Comparison of ENCODE assay signal across 8 cellular contexts in genomic region chr2:241009601-241010530, GRCh38. TPM values are rescaled to one million over a fixed set of nuclear protein-coding genes. Genes with fewer than 3 reads are reported as not detected.
DNase-seq lines count a peak whose midpoint lies in the region; ATAC-seq and TF ChIP-seq lines count a peak whose summit lies in the region.

No MANE protein-coding gene starts in this region.

- peak; percentile 77 for ATAC-seq in activated CD8-positive, alpha-beta T cell treated with anti-CD3 and anti-CD28 coated beads for 36 hours

- peak overlapping the region; percentile 48 for H3K4me3 Mint-ChIP-seq in activated CD8-positive, alpha-beta T cell treated with anti-CD3 and anti-CD28 coated beads for 36 hours
- H3K4me3 Mint-ChIP-seq in endothelial cell (ENCODE audit: unreplicated experiment), result no peak overlapping the region

- peak overlapping the region; percentile 55 for H2AFZ ChIP-seq in mesenchymal stem cell (ENCODE audit: low read depth, low read length)

- no peaks in the 10 kb centered on the region for H3K27me3 Mint-ChIP-seq in activated CD8-positive, alpha-beta T cell treated with anti-CD3 and anti-CD28 coated beads for 36 hours
- peaks cover 4% of the 10 kb centered on the region for H3K27me3 Mint-ChIP-seq in endothelial cell (ENCODE audit: unreplicated experiment)

- H3K36me3 Mint-ChIP-seq in activated CD8-positive, alpha-beta T cell treated with anti-CD3 and anti-CD28 coated beads for 36 hours (ENCODE audit: low read depth), result peaks cover 5% of the 10 kb centered on the region
- peaks cover 4% of the 10 kb centered on the region for H3K36me3 Mint-ChIP-seq in endothelial cell (ENCODE audit: low read depth, unreplicated experiment)

- H3K27ac ChIP-seq in mesenchymal stem cell (ENCODE audit: low read length, poor library complexity, severe bottlenecking) (peak overlapping the region; percentile 80), subcutaneous abdominal adipose tissue (ENCODE audit: low read depth, low read length) (peak overlapping the region; percentile 60)

- H3K27me3 ChIP-seq in mesenchymal stem cell (ENCODE audit: control insufficient read depth in 1 of 2, insufficient read depth in 1 of 2, low read length in 2 of 2), result no peaks in the 10 kb centered on the region
- no peaks in the 10 kb centered on the region for H3K27me3 ChIP-seq in subcutaneous abdominal adipose tissue (ENCODE audit: control insufficient read depth in 5 of 5, insufficient read depth in 4 of 5, low read length in 5 of 5)

- peak overlapping the region; percentile 40 for H2BK120ac ChIP-seq in mesenchymal stem cell (ENCODE audit: low read depth, low read length)

- H3K4me3 ChIP-seq in mesenchymal stem cell (ENCODE audit: insufficient read depth in 1 of 2, low read depth in 1 of 2, low read length in 2 of 2), result peak overlapping the region in 1 of 2 experiments; percentile 57
- peak overlapping the region in 4 of 5 donors; percentile 39 to 56 (median 46) for H3K4me3 ChIP-seq in subcutaneous abdominal adipose tissue (ENCODE audit: low read depth in 1 of 5, low read length in 5 of 5)

- H3K4me1 Mint-ChIP-seq in activated CD8-positive, alpha-beta T cell treated with anti-CD3 and anti-CD28 coated beads for 36 hours (ENCODE audit: low read depth), result peaks cover 31% of the 10 kb centered on the region
- peaks cover 6% of the 10 kb centered on the region for H3K4me1 Mint-ChIP-seq in endothelial cell (ENCODE audit: unreplicated experiment)

- peak overlapping the region; percentile 92 for H4K8ac ChIP-seq in mesenchymal stem cell (ENCODE audit: low read length)

- H3K9me3 ChIP-seq in mesenchymal stem cell (ENCODE audit: control insufficient read depth, low read length) (peaks cover 16% of the 10 kb centered on the region), subcutaneous abdominal adipose tissue (ENCODE audit: control insufficient read depth in 5 of 5, low read length in 5 of 5) (peaks cover 0 to 7% (median 0%) of the 10 kb centered on the region in 5 donors)

- peak overlapping the region; percentile 78 to 87 for H3K18ac ChIP-seq in mesenchymal stem cell (ENCODE audit: low read depth in 1 of 2, low read length in 2 of 2)

- no peak for TF ChIP-seq CTCF in activated CD8-positive, alpha-beta T cell treated with anti-CD3 and anti-CD28 coated beads for 36 hours (IDR thresholded peaks at IDR 0.05)
- TF ChIP-seq CTCF in endothelial cell (IDR thresholded peaks at IDR 0.05; ENCODE audit: unreplicated experiment), result no peak

- CTCF ChIA-PET in activated CD8-positive, alpha-beta T cell treated with anti-CD3 and anti-CD28 coated beads for 36 hours (lab: Charles Lee), result interaction anchor here (1.2 to 1.6 kb wide), 3 partner anchors 12 to 69 kb away, joined by 5 to 8 read pairs (median 5); no protein-coding TSS in a partner anchor

- H2BK5ac ChIP-seq in mesenchymal stem cell (ENCODE audit: low read depth, low read length, poor library complexity, severe bottlenecking), result no peak overlapping the region

- 7% methylated on average over 28 of the region's 28 CpGs for WGBS in mesenchymal stem cell

- H2AK5ac ChIP-seq in mesenchymal stem cell (ENCODE audit: low read length, severe bottlenecking), result no peak overlapping the region

- POLR2A ChIA-PET in activated CD8-positive, alpha-beta T cell treated with anti-CD3 and anti-CD28 coated beads for 36 hours (lab: Charles Lee), result interaction anchor here (0.6 to 2.0 kb wide), 5 partner anchors 10 to 709 kb away, joined by 3 to 12 read pairs (median 3); partner anchors contain the start of genes PPP1R7 and SNED1

- H3K36me3 ChIP-seq in mesenchymal stem cell (ENCODE audit: control insufficient read depth in 1 of 2, insufficient read depth in 2 of 2, low read depth in 1 of 2, low read length in 2 of 2) (peaks cover 0 to 80% of the 10 kb centered on the region in 2 experiments), subcutaneous abdominal adipose tissue (ENCODE audit: control insufficient read depth in 5 of 5, insufficient read depth in 5 of 5, low read length in 5 of 5) (peaks cover 0 to 14% (median 3%) of the 10 kb centered on the region in 5 donors)

- peak overlapping the region; percentile 27 to 74 for H3K4ac ChIP-seq in mesenchymal stem cell (ENCODE audit: low read depth in 1 of 2, low read length in 2 of 2)

- H2BK15ac ChIP-seq in mesenchymal stem cell (ENCODE audit: low read depth, poor library complexity, severe bottlenecking), result peak overlapping the region; percentile 37

- intact Hi-C loops in activated CD8-positive, alpha-beta T cell treated with anti-CD3 and anti-CD28 coated beads for 36 hours (cut with micrococcal nuclease), result no loop called here

- TF ChIP-seq POLR2A in erythroblast (IDR thresholded peaks at IDR 0.05; ENCODE audit: low read length), result no peak

- H3K14ac ChIP-seq in mesenchymal stem cell (ENCODE audit: low read length in 2 of 2), result peak overlapping the region in 1 of 2 experiments; percentile 3

- H3K4me2 ChIP-seq in mesenchymal stem cell (ENCODE audit: low read length, poor library complexity, severe bottlenecking), result peak overlapping the region; percentile 82

- H2BK12ac ChIP-seq in mesenchymal stem cell (ENCODE audit: low read length in 2 of 2), result peak overlapping the region; percentile 49 to 60

- peaks cover 11% of the 10 kb centered on the region for H3K9me3 Mint-ChIP-seq in activated CD8-positive, alpha-beta T cell treated with anti-CD3 and anti-CD28 coated beads for 36 hours
- H3K9me3 Mint-ChIP-seq in endothelial cell (ENCODE audit: unreplicated experiment), result no peaks in the 10 kb centered on the region

- peak overlapping the region; percentile 85 for H4K91ac ChIP-seq in mesenchymal stem cell (ENCODE audit: low read length)

- H3K27ac Mint-ChIP-seq in activated CD8-positive, alpha-beta T cell treated with anti-CD3 and anti-CD28 coated beads for 36 hours, result peak overlapping the region; percentile 79
- H3K27ac Mint-ChIP-seq in endothelial cell (ENCODE audit: unreplicated experiment), result peak overlapping the region; percentile 48

- DNase-seq in activated T-cell treated with anti-CD3 and anti-CD28 coated beads for 1 hour (ENCODE audit: low read depth) (peak; percentile 31), activated T-cell treated with anti-CD3 and anti-CD28 coated beads for 4 hours (no peak), endothelial cell (ENCODE audit: low spot score) (peak; percentile 65), mesenchymal stem cell (peak; percentile 53), erythroblast (lab: John Stamatoyannopoulos, UW) (no peak)
- peak; percentile 72 for DNase-seq in activated CD8-positive, alpha-beta T cell treated with anti-CD3 and anti-CD28 coated beads for 36 hours
- DNase-seq in NK-92 treated with Interleukin-12 subunit alpha and Interleukin-12 subunit beta, amount 100 ng/mL, for 24 hours (lab: John Stamatoyannopoulos, UW), result no peak

- H3K4me1 ChIP-seq in mesenchymal stem cell (ENCODE audit: control insufficient read depth, insufficient read depth, low read depth, low read length), result peaks cover 26% of the 10 kb centered on the region
- H3K4me1 ChIP-seq in subcutaneous abdominal adipose tissue (ENCODE audit: control insufficient read depth in 5 of 5, insufficient read depth in 5 of 5, low read length in 5 of 5), result peaks cover 0 to 23% (median 18%) of the 10 kb centered on the region in 5 donors

- H3K9ac ChIP-seq in mesenchymal stem cell (ENCODE audit: low read length) (peak overlapping the region; percentile 67), subcutaneous abdominal adipose tissue (ENCODE audit: low read length in 5 of 5) (peak overlapping the region in 3 of 5 donors; percentile 26 to 60 (median 28))

- H3K23ac ChIP-seq in mesenchymal stem cell (ENCODE audit: low read length in 2 of 2), result no peak overlapping the region

- H3K79me1 ChIP-seq in mesenchymal stem cell (replicated peaks; ENCODE audit: low read length, poor library complexity, severe bottlenecking), result no peaks in the 10 kb centered on the region

RNA-seq across cellular contexts. Expression of gene SNED1, which starts 11.4 kb away (rescaled TPM):
- total RNA-seq in activated CD8-positive, alpha-beta T cell treated with anti-CD3 and anti-CD28 coated beads for 36 hours, result 1 to 10 TPM; 1.4 to 1.8 TPM
- total RNA-seq in endothelial cell (ENCODE audit: unreplicated experiment), result 2.3 TPM
- 3.7 TPM for polyA plus RNA-seq in mesenchymal stem cell (2013, experiment 1 of 2)
- polyA plus RNA-seq in mesenchymal stem cell (2013, experiment 2 of 2), result 3.7 TPM

Comparison
In these comparisons a context has a peak if more than half of its experiments do, and no peak if none do; other contexts are left out.
1. DNase-seq: peak in activated T-cell treated with anti-CD3 and anti-CD28 coated beads for 1 hour (single experiment), activated CD8-positive, alpha-beta T cell treated with anti-CD3 and anti-CD28 coated beads for 36 hours (single experiment), endothelial cell (single experiment) and mesenchymal stem cell (single experiment); none in activated T-cell treated with anti-CD3 and anti-CD28 coated beads for 4 hours (single experiment), erythroblast (0 of 2) and NK-92 treated with Interleukin-12 subunit alpha and Interleukin-12 subunit beta, amount 100 ng/mL, for 24 hours (single experiment).